In the genomic region with DNA sequence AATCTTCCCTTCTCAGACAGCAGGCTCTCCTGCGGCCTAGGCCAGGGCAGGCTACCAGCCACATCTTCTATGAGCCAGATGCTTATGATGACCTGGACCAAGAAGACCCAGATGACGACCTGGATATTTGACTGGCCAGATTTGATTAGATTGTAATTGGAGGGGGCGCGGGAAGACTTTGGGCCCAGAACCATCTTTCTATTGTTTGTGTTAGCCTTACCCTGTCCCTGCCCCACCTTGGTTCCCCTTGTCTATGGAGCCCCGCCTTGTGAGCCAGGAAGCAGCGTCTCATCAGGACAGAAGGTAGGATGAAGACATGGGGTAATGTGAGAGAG, we compare ENCODE assay signal across 11 cellular contexts. TPM values are rescaled to one million over a fixed set of nuclear protein-coding genes. Genes with fewer than 3 reads are reported as not detected.
DNase-seq lines count a peak whose midpoint lies in the region; ATAC-seq and TF ChIP-seq lines count a peak whose summit lies in the region.
"Had no signal": no experiment of that assay in that cellular context is flagged by ENCODE, and none has a peak within 500 bp of the region (broad histone marks: within the 10 kb centered on the region; RNA-seq: fewer than 3 reads in every experiment).

No MANE protein-coding gene starts in this region.

- H3K36me3 ChIP-seq in Caco-2 (ENCODE audit: control insufficient read depth, insufficient read depth, low read length) (peaks cover 2% of the 10 kb centered on the region), muscle layer of duodenum (ENCODE audit: control insufficient read depth in 1 of 2, insufficient read depth in 2 of 2, low read length in 2 of 2) (peaks cover 31 to 48% of the 10 kb centered on the region in 2 donors)

- H3K27me3 Mint-ChIP-seq in Caco-2 (ENCODE audit: insufficient read depth, unreplicated experiment) (no peaks in the 10 kb centered on the region), MCF 10A (ENCODE audit: insufficient read depth, unreplicated experiment) (no peaks in the 10 kb centered on the region)

- H3K4me3 Mint-ChIP-seq in Caco-2 (ENCODE audit: unreplicated experiment) (peak overlapping the region; percentile 99), MCF 10A (ENCODE audit: unreplicated experiment) (peak overlapping the region; percentile 73)

- H3K9me3 ChIP-seq in Caco-2 (no peaks in the 10 kb centered on the region), muscle layer of duodenum (ENCODE audit: control insufficient read depth in 1 of 2, low read length in 2 of 2) (no peaks in the 10 kb centered on the region)

- no peak for DNase-seq in Caco-2
- no peak for DNase-seq in MCF 10A (ENCODE audit: unreplicated experiment)
- DNase-seq in cerebellar nuclear complex (lab: John Stamatoyannopoulos, UW) = no peak
- no peak for DNase-seq in activated CD4-positive, CD25-positive, alpha-beta regulatory T cell treated with anti-CD3 and anti-CD28 coated beads, Interleukin-2, amount 50 U/mL, for 72 hours
- DNase-seq: activated CD8-positive, alpha-beta memory T cell treated with anti-CD3 and anti-CD28 coated beads for 24 hours; activated gamma-delta T cell treated with Interleukin-2 at 50 U/mL for 16 hours; DMS79 treated with DMSO at 0.1 percent for 48 hours; islet precursor cell; stimulated activated CD4-positive, alpha-beta T cell treated with anti-CD3 and anti-CD28 coated beads, Interleukin-4, amount 100 ng/mL, for 1 hour had no signal

- H3K4me3 ChIP-seq in Caco-2 (ENCODE audit: low read depth, low read length) = no peak overlapping the region
- peak overlapping the region in 1 of 2 donors; percentile 34 for H3K4me3 ChIP-seq in muscle layer of duodenum (ENCODE audit: low read depth in 1 of 2, low read length in 2 of 2)

- no peaks in the 10 kb centered on the region for H3K27me3 ChIP-seq in Caco-2 (replicated peaks; ENCODE audit: control insufficient read depth, insufficient read depth, low read length)
- H3K27me3 ChIP-seq in muscle layer of duodenum (ENCODE audit: low read depth, low read length) = peaks cover 27% of the 10 kb centered on the region

- CTCF ChIA-PET in Caco-2 (lab: Charles Lee) (no interaction called here), MCF 10A (lab: Yijun Ruan, JAX) (interaction anchor here (0.5 to 1.8 kb wide), 4 partner anchors 13 to 41 kb away, joined by 4 to 7 read pairs (median 4); partner anchors contain the start of gene SLC2A4)

- H3K9me3 Mint-ChIP-seq in Caco-2 (ENCODE audit: unreplicated experiment) = no peaks in the 10 kb centered on the region
- no peaks in the 10 kb centered on the region for H3K9me3 Mint-ChIP-seq in MCF 10A (ENCODE audit: unreplicated experiment)

- peak overlapping the region; percentile 84 for H3K27ac ChIP-seq in muscle layer of duodenum (ENCODE audit: low read length)

- TF ChIP-seq CTCF in Caco-2 (IDR thresholded peaks at IDR 0.05; ENCODE audit: insufficient read depth in 1 of 2, low read depth in 1 of 2, low read length in 1 of 2, severe bottlenecking in 1 of 2, unreplicated experiment in 1 of 2) = no peak
- TF ChIP-seq CTCF in MCF 10A (IDR thresholded peaks at IDR 0.05; ENCODE audit: unreplicated experiment) = no peak

- H3K4me1 Mint-ChIP-seq in Caco-2 (ENCODE audit: low read depth, unreplicated experiment) (peaks cover 9% of the 10 kb centered on the region), MCF 10A (ENCODE audit: insufficient read depth, unreplicated experiment) (peaks cover 36% of the 10 kb centered on the region)

- no peak for ATAC-seq in HG02938 (IDR thresholded peaks at IDR 0.05; ENCODE audit: unreplicated experiment)

- H3K4me1 ChIP-seq in Caco-2 = peaks cover 24% of the 10 kb centered on the region
- H3K4me1 ChIP-seq in muscle layer of duodenum (ENCODE audit: control insufficient read depth in 1 of 2, insufficient read depth in 2 of 2, low read length in 2 of 2) = peaks cover 0 to 32% of the 10 kb centered on the region in 2 donors

- peaks cover 89% of the 10 kb centered on the region for H3K36me3 Mint-ChIP-seq in Caco-2 (ENCODE audit: insufficient read depth, unreplicated experiment)
- H3K36me3 Mint-ChIP-seq in MCF 10A (ENCODE audit: insufficient read depth, unreplicated experiment) = peaks cover 48% of the 10 kb centered on the region

- no TSS peak for BruUV-seq in Caco-2 (replicated peaks; lab: Mats Ljungman, UMichigan)
- TSS peak; percentile 62 for BruUV-seq in MCF 10A (replicated peaks; lab: Mats Ljungman, UMichigan)

- intact Hi-C loops in Caco-2 (cut with micrococcal nuclease; ENCODE audit: unreplicated experiment) = no loop called here
- intact Hi-C loops in MCF 10A (cut with micrococcal nuclease) = no loop called here

- H3K27ac Mint-ChIP-seq in Caco-2 (ENCODE audit: unreplicated experiment) = no peak overlapping the region
- peak overlapping the region; percentile 79 for H3K27ac Mint-ChIP-seq in MCF 10A (ENCODE audit: low read depth, unreplicated experiment)

- POLR2A ChIA-PET in Caco-2 (lab: Charles Lee) (interaction anchor here (0.7 kb wide), 1 partner anchor 145 kb away, joined by 4 read pairs; the partner anchor contains the start of gene ASGR2), MCF 10A (lab: Yijun Ruan, JAX) (interaction anchor here (0.5 to 7.7 kb wide), 12 partner anchors 8 to 897 kb away, joined by 3 to 92 read pairs (median 6); partner anchors contain the start of genes ACADVL, CNTROB, CTDNEP1 and DLG4)

RNA-seq across cellular contexts. Expression of gene CLDN7, which starts 2.8 kb away (rescaled TPM):
- 111 and 115 TPM in 2 replicates for total RNA-seq in Caco-2 (2022)
- 20.8 and 23.9 TPM in 2 replicates for total RNA-seq in MCF 10A (2022)

RNA-seq across cellular contexts. Expression of gene ELP5, which starts 7.5 kb away (rescaled TPM):
- total RNA-seq in Caco-2 (2022) (43.2 and 43.3 TPM in 2 replicates), MCF 10A (2022) (81.0 and 91.3 TPM in 2 replicates)

RNA-seq across cellular contexts. Expression of gene CTDNEP1, which starts 8.0 kb away (rescaled TPM):
- total RNA-seq in Caco-2 (2022) (68.6 and 71.1 TPM in 2 replicates), MCF 10A (2022) (145 and 148 TPM in 2 replicates)

RNA-seq across cellular contexts. Expression of gene GABARAP, which starts 17.3 kb away (rescaled TPM):
- total RNA-seq in Caco-2 (2022) = 129 and 140 TPM in 2 replicates
- 226 and 294 TPM in 2 replicates for total RNA-seq in MCF 10A (2022)

RNA-seq across cellular contexts. Expression of gene PHF23, which starts 20.3 kb away (rescaled TPM):
- 20.5 and 20.6 TPM in 2 replicates for total RNA-seq in Caco-2 (2022)
- 41.8 and 47.1 TPM in 2 replicates for total RNA-seq in MCF 10A (2022)
